25 cellular contexts compared by ENCODE assay signal in genomic region chr2:40814621-40815020, GRCh38.
"Had no signal": no experiment of that assay in that cellular context is flagged by ENCODE, and none has a peak within 500 bp of the region (broad histone marks: within the 10 kb centered on the region; RNA-seq: fewer than 3 reads in every experiment).

No MANE protein-coding gene starts in this region.

- H3K4me1 Mint-ChIP-seq: activated T-helper 17 cell treated with anti-CD3 and anti-CD28 coated beads, Interleukin-2, amount 50 U/mL, for 72 hours; nephron; stimulated activated naive B cell treated with anti-CD40 and anti-IgM and Interleukin-4, amounts not matched to agents 10 μg/mL and 1 μg/mL and 100 μg/mL, for 72 hours had no signal

- H3K79me2 ChIP-seq: parathyroid adenoma had no signal

- H3K4me1 ChIP-seq: adrenal gland, ascending aorta, gastrocnemius medialis, parathyroid adenoma had no signal

- H3K9me3 ChIP-seq: adrenal gland, ascending aorta, gastrocnemius medialis, transverse colon had no signal

- H3K36me3 ChIP-seq: adrenal gland, ascending aorta, brain microvascular endothelial cell, gastrocnemius medialis, transverse colon had no signal

- H3K4me3 ChIP-seq: adrenal gland, ascending aorta, gastrocnemius medialis, smooth muscle cell, transverse colon had no signal

- H3K27me3 Mint-ChIP-seq: activated naive CD8-positive, alpha-beta T cell; activated T-cell treated with anti-CD3 and anti-CD28 coated beads, Interleukin-2, amount 50 U/mL, for 24 hours; activated T-helper 17 cell treated with anti-CD3 and anti-CD28 coated beads, Interleukin-2, amount 50 U/mL, for 72 hours; dendritic cell treated with granulocyte-macrophage colony-stimulating factor and Interleukin-4, amounts not matched to agents 40 ng/mL and 50 ng/mL, for 4 days; stimulated activated naive B cell treated with anti-CD40 and anti-IgM and Interleukin-4, amounts not matched to agents 10 μg/mL and 1 μg/mL and 100 μg/mL, for 72 hours had no signal

- ATAC-seq: activated T-helper 17 cell treated with anti-CD3 and anti-CD28 coated beads, Interleukin-2, amount 50 U/mL, for 72 hours; esophagus mucosa; gastrocnemius medialis; sciatic nerve; stimulated activated naive B cell treated with anti-CD40 and anti-IgM and Interleukin-4, amounts not matched to agents 10 μg/mL and 1 μg/mL and 100 μg/mL, for 72 hours had no signal

- DNase-seq: activated CD4-positive, alpha-beta T cell treated with anti-CD3 and anti-CD28 coated beads for 1 hour; activated CD8-positive, alpha-beta memory T cell treated with anti-CD3 and anti-CD28 coated beads for 24 hours; activated CD8-positive, alpha-beta memory T cell treated with anti-CD3 and anti-CD28 coated beads, Interleukin-2, amount 50 U/mL, for 4 hours; activated naive CD4-positive, alpha-beta T cell; activated T-cell treated with anti-CD3 and anti-CD28 coated beads, Interleukin-2, amount 50 U/mL, for 24 hours; adrenal gland; brain microvascular endothelial cell; caudate nucleus; effector CD8-positive, alpha-beta T cell; gastrocnemius medialis; hypothalamus; midbrain; stimulated activated CD4-positive, alpha-beta T cell treated with anti-CD3 and anti-CD28 coated beads, Interleukin-15, amount 100 ng/mL, for 24 hours; stimulated activated CD8-positive, alpha-beta memory T cell treated with anti-CD3 and anti-CD28 coated beads, Interleukin-4, amount 100 ng/mL, for 48 hours; stimulated activated naive B cell treated with anti-CD40 and anti-IgM and Interleukin-4, amounts not matched to agents 10 μg/mL and 1 μg/mL and 100 μg/mL, for 72 hours; transverse colon had no signal

- H3K4me2 ChIP-seq: smooth muscle cell had no signal

- H3K4me3 Mint-ChIP-seq: activated naive CD8-positive, alpha-beta T cell; activated T-cell treated with anti-CD3 and anti-CD28 coated beads, Interleukin-2, amount 50 U/mL, for 24 hours; activated T-helper 17 cell treated with anti-CD3 and anti-CD28 coated beads, Interleukin-2, amount 50 U/mL, for 72 hours; dendritic cell treated with granulocyte-macrophage colony-stimulating factor and Interleukin-4, amounts not matched to agents 40 ng/mL and 50 ng/mL, for 4 days; nephron; stimulated activated naive B cell treated with anti-CD40 and anti-IgM and Interleukin-4, amounts not matched to agents 10 μg/mL and 1 μg/mL and 100 μg/mL, for 72 hours had no signal

- H3K27ac Mint-ChIP-seq: activated naive CD8-positive, alpha-beta T cell; activated T-cell treated with anti-CD3 and anti-CD28 coated beads, Interleukin-2, amount 50 U/mL, for 24 hours; activated T-helper 17 cell treated with anti-CD3 and anti-CD28 coated beads, Interleukin-2, amount 50 U/mL, for 72 hours; dendritic cell treated with granulocyte-macrophage colony-stimulating factor and Interleukin-4, amounts not matched to agents 40 ng/mL and 50 ng/mL, for 4 days; nephron; stimulated activated naive B cell treated with anti-CD40 and anti-IgM and Interleukin-4, amounts not matched to agents 10 μg/mL and 1 μg/mL and 100 μg/mL, for 72 hours had no signal

- H3K9me3 Mint-ChIP-seq: activated T-cell treated with anti-CD3 and anti-CD28 coated beads, Interleukin-2, amount 50 U/mL, for 24 hours; dendritic cell treated with granulocyte-macrophage colony-stimulating factor and Interleukin-4, amounts not matched to agents 40 ng/mL and 50 ng/mL, for 4 days; nephron; stimulated activated naive B cell treated with anti-CD40 and anti-IgM and Interleukin-4, amounts not matched to agents 10 μg/mL and 1 μg/mL and 100 μg/mL, for 72 hours had no signal

- H3K27ac ChIP-seq: adrenal gland, ascending aorta, brain microvascular endothelial cell, gastrocnemius medialis, parathyroid adenoma had no signal

- H2AFZ ChIP-seq: parathyroid adenoma had no signal

- H3K36me3 Mint-ChIP-seq: activated naive CD8-positive, alpha-beta T cell; stimulated activated naive B cell treated with anti-CD40 and anti-IgM and Interleukin-4, amounts not matched to agents 10 μg/mL and 1 μg/mL and 100 μg/mL, for 72 hours had no signal

- H3K27me3 ChIP-seq: adrenal gland, ascending aorta, brain microvascular endothelial cell, gastrocnemius medialis, transverse colon had no signal
